In the genomic region with DNA sequence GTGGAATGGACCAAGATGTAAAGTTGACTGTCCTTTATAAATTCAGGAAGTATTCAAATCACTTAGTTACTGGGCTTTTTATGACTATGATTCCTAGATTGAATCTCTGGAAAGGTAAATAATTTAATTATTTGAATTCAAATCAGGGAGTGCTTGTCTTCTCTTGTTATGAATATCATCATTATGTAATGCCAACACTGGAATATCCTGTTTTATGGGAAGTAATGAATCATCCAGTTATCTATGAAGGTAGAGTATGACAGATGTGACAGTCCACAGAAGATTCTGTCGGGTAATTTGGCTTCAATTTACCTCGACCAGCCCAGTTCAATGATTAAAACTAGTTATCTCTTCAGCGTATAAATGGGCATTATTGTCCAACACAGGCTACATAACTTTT, we compare ENCODE assay signal across 20 cellular contexts.
"Had no signal": no experiment of that assay in that cellular context is flagged by ENCODE, and none has a peak within 500 bp of the region (broad histone marks: within the 10 kb centered on the region; RNA-seq: fewer than 3 reads in every experiment).

No MANE protein-coding gene starts in this region.

- H3K27ac Mint-ChIP-seq: activated CD4-positive, alpha-beta memory T cell treated with anti-CD3 and anti-CD28 coated beads, Interleukin-2, amount 10 ng/mL, durations not matched to agents 7 days and 5 days; activated CD4-positive, alpha-beta T cell treated with anti-CD3 and anti-CD28 coated beads, Interleukin-2, amount 10 ng/mL, durations not matched to agents 24 days and 14 days; activated naive CD4-positive, alpha-beta T cell treated with anti-CD3 and anti-CD28 coated beads for 36 hours; activated naive CD8-positive, alpha-beta T cell treated with anti-CD3 and anti-CD28 coated beads, Interleukin-2, amount 10 ng/mL, durations not matched to agents 7 days and 5 days; activated T-cell treated with anti-CD3 and anti-CD28 coated beads, Interleukin-2, amount 50 U/mL, for 72 hours; endodermal cell; mesothelial cell of epicardium; natural killer cell; stimulated activated memory B cell treated with anti-CD40 and anti-IgM and Interleukin-4, amounts not matched to agents 10 μg/mL and 1 μg/mL and 100 μg/mL, for 72 hours had no signal

- H3K9me3 Mint-ChIP-seq: activated CD4-positive, alpha-beta memory T cell treated with anti-CD3 and anti-CD28 coated beads, Interleukin-2, amount 10 ng/mL, durations not matched to agents 7 days and 5 days; activated CD4-positive, alpha-beta T cell treated with anti-CD3 and anti-CD28 coated beads, Interleukin-2, amount 10 ng/mL, durations not matched to agents 24 days and 14 days; activated naive CD4-positive, alpha-beta T cell treated with anti-CD3 and anti-CD28 coated beads for 36 hours; activated naive CD8-positive, alpha-beta T cell treated with anti-CD3 and anti-CD28 coated beads, Interleukin-2, amount 10 ng/mL, durations not matched to agents 7 days and 5 days; endodermal cell had no signal

- H3K4me1 Mint-ChIP-seq: activated CD4-positive, alpha-beta memory T cell treated with anti-CD3 and anti-CD28 coated beads, Interleukin-2, amount 10 ng/mL, durations not matched to agents 7 days and 5 days; activated CD4-positive, alpha-beta T cell treated with anti-CD3 and anti-CD28 coated beads, Interleukin-2, amount 10 ng/mL, durations not matched to agents 24 days and 14 days; activated naive CD8-positive, alpha-beta T cell treated with anti-CD3 and anti-CD28 coated beads, Interleukin-2, amount 10 ng/mL, durations not matched to agents 7 days and 5 days; endodermal cell; natural killer cell; stimulated activated memory B cell treated with anti-CD40 and anti-IgM and Interleukin-4, amounts not matched to agents 10 μg/mL and 1 μg/mL and 100 μg/mL, for 72 hours had no signal

- H3K4me3 Mint-ChIP-seq: activated CD4-positive, alpha-beta memory T cell treated with anti-CD3 and anti-CD28 coated beads, Interleukin-2, amount 10 ng/mL, durations not matched to agents 7 days and 5 days; activated CD4-positive, alpha-beta T cell treated with anti-CD3 and anti-CD28 coated beads, Interleukin-2, amount 10 ng/mL, durations not matched to agents 24 days and 14 days; activated naive CD4-positive, alpha-beta T cell treated with anti-CD3 and anti-CD28 coated beads for 36 hours; activated naive CD8-positive, alpha-beta T cell treated with anti-CD3 and anti-CD28 coated beads, Interleukin-2, amount 10 ng/mL, durations not matched to agents 7 days and 5 days; activated T-cell treated with anti-CD3 and anti-CD28 coated beads, Interleukin-2, amount 50 U/mL, for 72 hours; endodermal cell; mesothelial cell of epicardium; natural killer cell; stimulated activated memory B cell treated with anti-CD40 and anti-IgM and Interleukin-4, amounts not matched to agents 10 μg/mL and 1 μg/mL and 100 μg/mL, for 72 hours had no signal

- DNase-seq: activated CD4-positive, alpha-beta memory T cell treated with anti-CD3 and anti-CD28 coated beads, Interleukin-2, amount 10 ng/mL, durations not matched to agents 7 days and 5 days; activated CD4-positive, alpha-beta T cell treated with anti-CD3 and anti-CD28 coated beads, Interleukin-2, amount 10 ng/mL, durations not matched to agents 24 days and 14 days; activated effector memory CD4-positive, alpha-beta T cell treated with Interleukin-2 at 50 U/mL for 16 hours; activated naive CD4-positive, alpha-beta T cell treated with anti-CD3 and anti-CD28 coated beads for 36 hours; activated naive CD8-positive, alpha-beta T cell treated with anti-CD3 and anti-CD28 coated beads, Interleukin-2, amount 10 ng/mL, durations not matched to agents 7 days and 5 days; activated T-cell treated with anti-CD3 and anti-CD28 coated beads, Interleukin-2, amount 50 U/mL, for 72 hours; amniotic stem cell; cortex of kidney; endodermal cell; left lung; natural killer cell; small intestine; stimulated activated CD4-positive, alpha-beta T cell treated with anti-CD3 and anti-CD28 coated beads, Interleukin-2, amount 100 ng/mL, for 24 hours; stomach; transverse colon had no signal

- H3K36me3 Mint-ChIP-seq: activated naive CD8-positive, alpha-beta T cell treated with anti-CD3 and anti-CD28 coated beads, Interleukin-2, amount 10 ng/mL, durations not matched to agents 7 days and 5 days; mesothelial cell of epicardium; natural killer cell; stimulated activated memory B cell treated with anti-CD40 and anti-IgM and Interleukin-4, amounts not matched to agents 10 μg/mL and 1 μg/mL and 100 μg/mL, for 72 hours had no signal

- H3K27ac ChIP-seq: cardiac muscle cell, epithelial cell of prostate, left lung, stomach, transverse colon had no signal

- ATAC-seq: activated T-cell treated with anti-CD3 and anti-CD28 coated beads, Interleukin-2, amount 50 U/mL, for 72 hours; left lung; natural killer cell; sciatic nerve; stimulated activated memory B cell treated with anti-CD40 and anti-IgM and Interleukin-4, amounts not matched to agents 10 μg/mL and 1 μg/mL and 100 μg/mL, for 72 hours had no signal
